ENCODE assay signal across 29 cellular contexts in the genomic region with DNA sequence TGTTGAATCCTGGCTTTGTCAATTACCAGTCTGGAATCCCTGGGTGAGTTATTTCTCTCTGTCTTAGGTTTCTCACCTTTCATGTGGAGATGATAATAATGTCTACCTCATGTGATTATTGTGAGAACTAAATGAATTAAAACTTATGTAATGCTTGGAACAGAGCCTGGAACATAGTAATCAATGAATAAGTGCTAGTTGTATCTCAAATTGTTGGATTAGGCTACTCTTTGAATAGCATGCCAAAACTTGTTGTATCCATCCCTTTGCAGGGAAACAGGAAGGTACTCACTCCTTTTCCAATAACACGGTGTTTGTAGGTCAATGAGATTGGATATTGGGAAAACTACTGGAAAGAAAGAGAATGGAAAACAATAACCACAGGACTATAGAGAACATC.
"Had no signal": no experiment of that assay in that cellular context is flagged by ENCODE, and none has a peak within 500 bp of the region (broad histone marks: within the 10 kb centered on the region; RNA-seq: fewer than 3 reads in every experiment).

No MANE protein-coding gene starts in this region.

- H3K27ac Mint-ChIP-seq: dendritic cell treated with granulocyte-macrophage colony-stimulating factor and Interleukin-4, amounts not matched to agents 40 ng/mL and 50 ng/mL, for 4 days; effector memory CD8-positive, alpha-beta T cell; endodermal cell had no signal

- H3K4me3 ChIP-seq: colonic mucosa, coronary artery, dorsolateral prefrontal cortex, esophagus muscularis mucosa, esophagus squamous epithelium, gastrocnemius medialis, gastroesophageal sphincter, heart left ventricle, heart right ventricle had no signal

- H3K27ac ChIP-seq: colonic mucosa, coronary artery, dorsolateral prefrontal cortex, epithelial cell of prostate, esophagus muscularis mucosa, esophagus squamous epithelium, foreskin keratinocyte, gastrocnemius medialis, gastroesophageal sphincter, heart left ventricle, heart right ventricle had no signal

- H3K36me3 ChIP-seq: colonic mucosa, esophagus muscularis mucosa, esophagus squamous epithelium, gastrocnemius medialis, gastroesophageal sphincter, heart left ventricle, heart right ventricle had no signal

- DNase-seq: colonic mucosa; cortex of kidney; dermis blood vessel endothelial cell; dorsolateral prefrontal cortex; effector CD4-positive, alpha-beta T cell; effector CD8-positive, alpha-beta T cell; effector memory CD4-positive, alpha-beta T cell; effector memory CD8-positive, alpha-beta T cell; endodermal cell; erythroblast; esophagus squamous epithelium; foreskin fibroblast; foreskin melanocyte; gastrocnemius medialis; glutamatergic neuron; head of caudate nucleus; heart left ventricle; heart right ventricle had no signal

- ATAC-seq: effector memory CD8-positive, alpha-beta T cell; esophagus mucosa; foreskin keratinocyte; gastrocnemius medialis; gastroesophageal sphincter; heart left ventricle; heart right ventricle had no signal

- H3K9me3 Mint-ChIP-seq: effector memory CD8-positive, alpha-beta T cell had no signal

- FAIRE-seq: colon, endometrium, endothelial cell of umbilical vein, frontal cortex had no signal

- H3K27me3 Mint-ChIP-seq: dendritic cell treated with granulocyte-macrophage colony-stimulating factor and Interleukin-4, amounts not matched to agents 40 ng/mL and 50 ng/mL, for 4 days; effector memory CD8-positive, alpha-beta T cell had no signal

- H3K4me3 Mint-ChIP-seq: dendritic cell treated with granulocyte-macrophage colony-stimulating factor and Interleukin-4, amounts not matched to agents 40 ng/mL and 50 ng/mL, for 4 days; effector memory CD8-positive, alpha-beta T cell; endodermal cell had no signal

- H3K9me3 ChIP-seq: colonic mucosa, esophagus squamous epithelium, gastrocnemius medialis, gastroesophageal sphincter had no signal

- H3K4me1 Mint-ChIP-seq: endodermal cell had no signal

- H3K4me1 ChIP-seq: colonic mucosa, esophagus muscularis mucosa, esophagus squamous epithelium, foreskin keratinocyte, gastrocnemius medialis, gastroesophageal sphincter, heart left ventricle, heart right ventricle had no signal

- H3K27me3 ChIP-seq: colonic mucosa, dorsolateral prefrontal cortex, esophagus muscularis mucosa, esophagus squamous epithelium, foreskin keratinocyte, gastrocnemius medialis, gastroesophageal sphincter, heart left ventricle, heart right ventricle had no signal
